In genomic region chr5:71778678-71779276, GRCh38 we compare ENCODE assay signal across 8 cellular contexts. TPM values are rescaled to one million over a fixed set of nuclear protein-coding genes. Genes with fewer than 3 reads are reported as not detected.
DNase-seq lines count a peak whose midpoint lies in the region; ATAC-seq lines count a peak whose summit lies in the region.

No MANE protein-coding gene starts in this region.

- no CpG with 5 or more reads among the region's 4 CpGs for WGBS in neuronal stem cell (ENCODE audit: extremely low coverage in 2 of 2, insufficient read length in 2 of 2, insufficient replicate concordance in 1 of 2), 2 donors

- no peak overlapping the region for H2BK12ac ChIP-seq in neuronal stem cell (ENCODE audit: low read length)

- H3K4me2 ChIP-seq in neuronal stem cell (ENCODE audit: insufficient read depth, low read length, poor library complexity, severe bottlenecking) = no peak overlapping the region

- no peak overlapping the region for H2AFZ ChIP-seq in neuronal stem cell (ENCODE audit: low read length)

- no peak overlapping the region for H2AK5ac ChIP-seq in neuronal stem cell (ENCODE audit: low read depth, low read length)

- H3K27ac ChIP-seq in neuronal stem cell (replicated peaks; ENCODE audit: low read length) = no peak overlapping the region

- H2BK5ac ChIP-seq in neuronal stem cell (ENCODE audit: low read length) = no peak overlapping the region

- no peak overlapping the region for H4K8ac ChIP-seq in neuronal stem cell (ENCODE audit: low read depth, low read length)

- peak; percentile 14 to 53 for DNase-seq in NCI-H446 (lab: John Stamatoyannopoulos, UW)
- DNase-seq in NCI-H446 treated with DMSO at 0.1 percent for 48 hours (lab: John Stamatoyannopoulos, UW) = no peak
- peak; percentile 67 for DNase-seq in NCI-H2227 (lab: John Stamatoyannopoulos, UW; ENCODE audit: unreplicated experiment)
- DNase-seq in dedifferentiated amniotic fluid mesenchymal stem cell (ENCODE audit: extremely low spot score) = peak; percentile 74
- DNase-seq in neuronal stem cell (ENCODE audit: low spot score) = peak; percentile 27
- DNase-seq in stimulated activated CD4-positive, alpha-beta T cell treated with anti-CD3 and anti-CD28 coated beads, Interleukin-12 subunit alpha, Interleukin-12 subunit beta, amount 100 ng/mL, for 4 hours = no peak
- no peak for DNase-seq in sciatic nerve (ENCODE audit: low spot score)

- no peak overlapping the region for H3K9ac ChIP-seq in neuronal stem cell (ENCODE audit: low read depth, low read length, poor library complexity)

- H3K18ac ChIP-seq in neuronal stem cell (ENCODE audit: low read length) = no peak overlapping the region

- no peak for ATAC-seq in HG02852 (IDR thresholded peaks at IDR 0.05; ENCODE audit: unreplicated experiment)
- no peak for ATAC-seq in sciatic nerve

- H4K91ac ChIP-seq in neuronal stem cell (ENCODE audit: low read depth, low read length, poor library complexity) = no peak overlapping the region

- H3K4ac ChIP-seq in neuronal stem cell (ENCODE audit: low read length) = no peak overlapping the region

- no peaks in the 10 kb centered on the region for H3K27me3 ChIP-seq in neuronal stem cell (ENCODE audit: control insufficient read depth in 3 of 3, insufficient read depth in 3 of 3, low read depth in 1 of 3, low read length in 3 of 3)

- H3K23ac ChIP-seq in neuronal stem cell (ENCODE audit: low read depth, low read length, poor library complexity) = no peak overlapping the region

- no peaks in the 10 kb centered on the region for H3K79me1 ChIP-seq in neuronal stem cell (ENCODE audit: low read depth, low read length)

- no peak overlapping the region for H2BK15ac ChIP-seq in neuronal stem cell (ENCODE audit: low read length)

- intact Hi-C loops in sciatic nerve (cut with DNase I) = no loop called here

- H3K14ac ChIP-seq in neuronal stem cell (ENCODE audit: low read length) = no peak overlapping the region

- no peak overlapping the region for H2BK120ac ChIP-seq in neuronal stem cell (ENCODE audit: low read depth, low read length)

- H3K4me3 ChIP-seq in neuronal stem cell (ENCODE audit: low read length in 2 of 2) = no peak overlapping the region

- H3K36me3 ChIP-seq in neuronal stem cell (replicated peaks in 1 of 2; ENCODE audit: control insufficient read depth in 2 of 2, insufficient read depth in 2 of 2, low read length in 2 of 2) = no peaks in the 10 kb centered on the region

- peaks cover 0 to 4% of the 10 kb centered on the region in 2 donors for H3K4me1 ChIP-seq in neuronal stem cell (ENCODE audit: control insufficient read depth in 2 of 2, insufficient read depth in 1 of 2, low read depth in 1 of 2, low read length in 2 of 2)

- no peaks in the 10 kb centered on the region for H3K9me3 ChIP-seq in neuronal stem cell (replicated peaks in 1 of 2; ENCODE audit: control insufficient read depth in 2 of 2, insufficient read depth in 1 of 2, low read depth in 1 of 2, low read length in 2 of 2)

RNA-seq across cellular contexts. Expression of gene CARTPT, which starts 59.7 kb away (rescaled TPM):
- polyA plus RNA-seq in neuronal stem cell (2013, experiment 1 of 2) = not detected
- not detected for polyA plus RNA-seq in neuronal stem cell (2013, experiment 2 of 2)
- not detected for total RNA-seq in sciatic nerve

Comparison
In these comparisons a context has a peak if more than half of its experiments do, and no peak if none do; other contexts are left out.
1. DNase-seq: peak in NCI-H446 (2 of 2), NCI-H2227 (single experiment), dedifferentiated amniotic fluid mesenchymal stem cell (single experiment) and neuronal stem cell (single experiment); none in NCI-H446 treated with DMSO at 0.1 percent for 48 hours (single experiment), stimulated activated CD4-positive, alpha-beta T cell treated with anti-CD3 and anti-CD28 coated beads, Interleukin-12 subunit alpha, Interleukin-12 subunit beta, amount 100 ng/mL, for 4 hours (single experiment) and sciatic nerve (single experiment).